21 cellular contexts compared by ENCODE assay signal in genomic region chr7:35777121-35777520, GRCh38.
"Had no signal": no experiment of that assay in that cellular context is flagged by ENCODE, and none has a peak within 500 bp of the region (broad histone marks: within the 10 kb centered on the region; RNA-seq: fewer than 3 reads in every experiment).

No MANE protein-coding gene starts in this region.

- H3K27ac ChIP-seq: body of pancreas, coronary artery, gastroesophageal sphincter, neutrophil, pancreas, sigmoid colon, stomach, thyroid gland, VCaP had no signal

- FAIRE-seq: endometrium had no signal

- DNase-seq: activated CD4-positive, alpha-beta T cell treated with anti-CD3 and anti-CD28 coated beads for 1 hour; activated gamma-delta T cell treated with Interleukin-2 at 50 U/mL for 16 hours; activated naive CD8-positive, alpha-beta T cell treated with anti-CD3 and anti-CD28 coated beads for 36 hours; amniotic stem cell; body of pancreas; central memory CD4-positive, alpha-beta T cell; erythroblast; immature natural killer cell; left cardiac atrium; pancreas; sigmoid colon; stimulated activated CD4-positive, alpha-beta T cell treated with anti-CD3 and anti-CD28 coated beads, Interleukin-4, amount 100 ng/mL, for 24 hours; stomach; SW 1271; T-helper 2 cell; thyroid gland had no signal
